Comparison of ENCODE assay signal across 1 cellular context in the genomic region with DNA sequence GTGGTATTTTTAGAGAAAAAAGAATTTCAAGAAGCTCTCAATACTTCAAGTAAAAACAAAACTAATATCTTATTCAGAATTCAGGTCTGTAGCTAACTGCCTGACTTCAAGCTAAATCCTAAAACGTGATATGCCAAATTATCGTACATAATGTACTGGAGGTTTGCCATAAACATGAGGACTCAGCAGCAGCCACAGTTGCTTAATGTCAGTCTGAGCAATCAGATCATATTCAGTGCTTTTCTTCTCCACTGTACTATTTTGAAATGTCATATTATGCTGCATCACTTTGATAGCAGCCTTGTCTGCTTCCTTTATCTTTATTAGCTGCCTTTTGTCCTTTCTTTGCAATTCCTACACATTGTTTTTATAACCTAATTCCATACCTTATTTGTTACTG.
TF ChIP-seq lines count a peak whose summit lies in the region.

No MANE protein-coding gene starts in this region.

TF ChIP-seq in GM12878, 131 proteins besides CTCF, POLR2A, EP300 and RAD21 (continued from another document):
- TF ChIP-seq, protein P1, sequence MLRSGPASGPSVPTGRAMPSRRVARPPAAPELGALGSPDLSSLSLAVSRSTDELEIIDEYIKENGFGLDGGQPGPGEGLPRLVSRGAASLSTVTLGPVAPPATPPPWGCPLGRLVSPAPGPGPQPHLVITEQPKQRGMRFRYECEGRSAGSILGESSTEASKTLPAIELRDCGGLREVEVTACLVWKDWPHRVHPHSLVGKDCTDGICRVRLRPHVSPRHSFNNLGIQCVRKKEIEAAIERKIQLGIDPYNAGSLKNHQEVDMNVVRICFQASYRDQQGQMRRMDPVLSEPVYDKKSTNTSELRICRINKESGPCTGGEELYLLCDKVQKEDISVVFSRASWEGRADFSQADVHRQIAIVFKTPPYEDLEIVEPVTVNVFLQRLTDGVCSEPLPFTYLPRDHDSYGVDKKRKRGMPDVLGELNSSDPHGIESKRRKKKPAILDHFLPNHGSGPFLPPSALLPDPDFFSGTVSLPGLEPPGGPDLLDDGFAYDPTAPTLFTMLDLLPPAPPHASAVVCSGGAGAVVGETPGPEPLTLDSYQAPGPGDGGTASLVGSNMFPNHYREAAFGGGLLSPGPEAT (IDR thresholded peaks at IDR 0.05; ENCODE audit: low read depth): no peak
- no peak for TF ChIP-seq SREBF2 (IDR thresholded peaks at IDR 0.05; ENCODE audit: low read length)
TF ChIP-seq in GM12878: peak in this region for 0.
